In the genomic region with DNA sequence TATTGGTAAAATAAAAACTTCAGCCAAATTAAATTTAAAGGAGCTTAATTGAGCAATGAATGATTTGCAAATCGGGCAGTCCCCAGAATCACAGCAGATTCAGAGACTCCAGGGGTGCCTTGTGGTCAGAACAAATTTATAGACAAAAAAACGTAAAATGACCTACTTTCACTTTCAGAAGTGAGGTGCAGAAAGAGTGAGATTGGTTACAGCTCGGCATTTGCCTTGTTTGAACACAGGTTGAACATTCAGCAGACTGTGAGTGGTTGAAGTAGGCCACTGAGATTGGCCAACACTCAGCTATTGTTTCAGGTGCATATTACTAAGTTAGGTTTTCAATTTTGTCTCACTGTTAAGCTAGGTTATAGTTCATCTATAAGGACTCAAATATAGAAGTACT, we compare ENCODE assay signal across 1 cellular context.
TF ChIP-seq lines count a peak whose summit lies in the region.

No MANE protein-coding gene starts in this region.

TF ChIP-seq in WTC11, 78 proteins besides CTCF, POLR2A, EP300 and RAD21 (continued from another document):
- TF ChIP-seq, protein P1, sequence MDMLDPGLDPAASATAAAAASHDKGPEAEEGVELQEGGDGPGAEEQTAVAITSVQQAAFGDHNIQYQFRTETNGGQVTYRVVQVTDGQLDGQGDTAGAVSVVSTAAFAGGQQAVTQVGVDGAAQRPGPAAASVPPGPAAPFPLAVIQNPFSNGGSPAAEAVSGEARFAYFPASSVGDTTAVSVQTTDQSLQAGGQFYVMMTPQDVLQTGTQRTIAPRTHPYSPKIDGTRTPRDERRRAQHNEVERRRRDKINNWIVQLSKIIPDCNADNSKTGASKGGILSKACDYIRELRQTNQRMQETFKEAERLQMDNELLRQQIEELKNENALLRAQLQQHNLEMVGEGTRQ (CRISPR knock-in tag; IDR thresholded peaks at IDR 0.05): no peak
- TF ChIP-seq, protein P2, sequence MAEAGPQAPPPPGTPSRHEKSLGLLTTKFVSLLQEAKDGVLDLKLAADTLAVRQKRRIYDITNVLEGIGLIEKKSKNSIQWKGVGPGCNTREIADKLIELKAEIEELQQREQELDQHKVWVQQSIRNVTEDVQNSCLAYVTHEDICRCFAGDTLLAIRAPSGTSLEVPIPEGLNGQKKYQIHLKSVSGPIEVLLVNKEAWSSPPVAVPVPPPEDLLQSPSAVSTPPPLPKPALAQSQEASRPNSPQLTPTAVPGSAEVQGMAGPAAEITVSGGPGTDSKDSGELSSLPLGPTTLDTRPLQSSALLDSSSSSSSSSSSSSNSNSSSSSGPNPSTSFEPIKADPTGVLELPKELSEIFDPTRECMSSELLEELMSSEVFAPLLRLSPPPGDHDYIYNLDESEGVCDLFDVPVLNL (CRISPR knock-in tag; IDR thresholded peaks at IDR 0.05; ENCODE audit: borderline replicate concordance, low read depth): no peak
